Comparison of ENCODE assay signal across 1 cellular context in the genomic region with DNA sequence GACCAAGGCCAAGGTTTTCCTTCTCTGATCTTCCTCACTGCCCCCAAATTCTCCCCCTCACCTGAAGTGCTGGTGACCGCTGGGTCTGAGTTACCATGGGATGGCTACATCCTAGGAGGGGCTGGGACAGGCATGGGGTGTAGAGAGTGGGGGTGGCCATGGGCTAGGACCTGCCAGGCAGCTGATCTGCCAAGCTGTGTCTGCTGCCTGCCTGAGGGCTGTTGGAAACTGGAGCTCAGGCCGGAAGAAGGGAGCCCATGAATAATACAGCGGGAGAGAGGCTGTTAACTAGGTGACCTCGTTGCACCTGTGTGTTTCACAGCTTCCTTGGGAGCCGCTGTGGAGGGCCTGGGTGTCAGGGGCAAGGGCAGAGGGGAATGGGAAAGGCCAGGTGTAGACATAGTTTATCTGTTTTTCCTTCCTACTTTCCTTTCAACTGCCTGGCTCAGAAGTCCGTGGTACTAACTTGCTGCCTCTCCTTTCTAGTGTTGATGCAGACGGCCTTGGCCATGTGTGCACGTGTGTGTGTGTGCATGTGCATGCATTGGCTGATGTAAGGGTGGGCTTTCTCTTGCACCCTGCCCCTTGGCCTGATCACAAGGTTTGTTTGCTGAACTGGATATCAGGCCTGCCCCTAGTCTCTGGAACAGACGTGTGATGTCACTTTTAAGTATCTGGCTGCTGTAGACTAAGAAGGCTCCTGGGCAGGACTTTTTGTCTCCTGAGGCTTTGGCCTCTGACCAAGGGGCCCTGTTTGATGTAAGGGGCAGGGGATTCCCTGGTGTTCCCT.
TF ChIP-seq lines count a peak whose summit lies in the region.

No MANE protein-coding gene starts in this region.

TF ChIP-seq in GM23338, 12 proteins besides CTCF, POLR2A, EP300 and RAD21 (continued from another document):
- no peak for TF ChIP-seq ZNF462 (CRISPR knock-in tag; IDR thresholded peaks at IDR 0.05)
- TF ChIP-seq ZNF331 (CRISPR knock-in tag; IDR thresholded peaks at IDR 0.05; ENCODE audit: low read depth), result no peak
- TF ChIP-seq NANOG (IDR thresholded peaks at IDR 0.05; ENCODE audit: borderline replicate concordance), result no peak
- no peak for TF ChIP-seq EZH2phosphoT487 (IDR thresholded peaks at IDR 0.05; ENCODE audit: unreplicated experiment)
- TF ChIP-seq STAT1 (IDR thresholded peaks at IDR 0.05; ENCODE audit: unreplicated experiment), result no peak
TF ChIP-seq in GM23338: peak in this region for 0.
